ENCODE assay signal across 11 cellular contexts in genomic region chr1:119141660-119142059, GRCh38. TPM values are rescaled to one million over a fixed set of nuclear protein-coding genes. Genes with fewer than 3 reads are reported as not detected.
DNase-seq lines count a peak whose midpoint lies in the region; ATAC-seq, FAIRE-seq and TF ChIP-seq lines count a peak whose summit lies in the region.
"Had no signal": no experiment of that assay in that cellular context is flagged by ENCODE, and none has a peak within 500 bp of the region (broad histone marks: within the 10 kb centered on the region; RNA-seq: fewer than 3 reads in every experiment).

No MANE protein-coding gene starts in this region.

- H3K9me3 ChIP-seq in BLaER1 treated with 17β-estradiol and CSF1 and Interleukin-3, amounts not matched to agents 10 nM and 100 nM (replicated peaks in 1 of 11), result no peaks in the 10 kb centered on the region
- no peaks in the 10 kb centered on the region for H3K9me3 ChIP-seq in WERI-Rb-1 (ENCODE audit: severe bottlenecking)
- H3K9me3 ChIP-seq in keratinocyte (ENCODE audit: control insufficient read depth, low read depth, low read length), result no peaks in the 10 kb centered on the region
- H3K9me3 ChIP-seq: heart left ventricle had no signal

- peak overlapping the region in 5 of 10 experiments; percentile 60 to 79 (median 69); a peak in 7 of 20 replicates for H3K4me3 ChIP-seq in BLaER1 treated with 17β-estradiol and CSF1 and Interleukin-3, amounts not matched to agents 10 nM and 100 nM
- H3K4me3 ChIP-seq in HL-60 (replicated peaks; ENCODE audit: insufficient read depth, low read length) (peak overlapping the region; percentile 57; the same call in 1 of the 2 replicates), WERI-Rb-1 (ENCODE audit: low read depth, low read length) (no peak overlapping the region), keratinocyte (ENCODE audit: control insufficient read depth in 2 of 3, extremely low read depth in 1 of 3, insufficient read depth in 2 of 3, low read depth in 1 of 3, low read length in 3 of 3) (peak overlapping the region in 2 of 3 experiments; percentile 76 to 88)

- H3K79me2 ChIP-seq in keratinocyte (ENCODE audit: control insufficient read depth, insufficient read depth, low read length), result peaks cover 14% of the 10 kb centered on the region

- TF ChIP-seq CTCF in HL-60 (IDR thresholded peaks at IDR 0.05; ENCODE audit: insufficient read depth, low read length) (no peak), WERI-Rb-1 (IDR thresholded peaks at IDR 0.05; ENCODE audit: low read depth, low read length) (no peak), keratinocyte (optimal IDR thresholded peaks at IDR 0.05 in 1 of 3, IDR thresholded peaks at IDR 0.05 in 1 of 3, conservative IDR thresholded peaks at IDR 0.05 in 1 of 3; ENCODE audit: extremely low read depth in 1 of 3, insufficient read depth in 2 of 3, low read length in 3 of 3) (no peak)

- H3K4me1 ChIP-seq in BLaER1 treated with 17β-estradiol and CSF1 and Interleukin-3, amounts not matched to agents 10 nM and 100 nM, result peaks cover 15 to 29% (median 23%) of the 10 kb centered on the region in 10 experiments
- peaks cover 23% of the 10 kb centered on the region for H3K4me1 ChIP-seq in keratinocyte (ENCODE audit: control insufficient read depth, extremely low read depth, insufficient read depth, low read length)

- no peak for FAIRE-seq in keratinocyte (lab: Jason Lieb, UNC)

- H3K4me2 ChIP-seq in BLaER1 treated with 17β-estradiol and CSF1 and Interleukin-3, amounts not matched to agents 10 nM and 100 nM, result peak overlapping the region; percentile 84 to 94 (median 92); a peak in 20 of 22 replicates
- peak overlapping the region; percentile 95 for H3K4me2 ChIP-seq in keratinocyte (ENCODE audit: control insufficient read depth, extremely low read depth, insufficient read depth, low read depth, low read length)

- H3K9me1 ChIP-seq in keratinocyte (ENCODE audit: control insufficient read depth, extremely low read depth, insufficient read depth, low read length), result no peaks in the 10 kb centered on the region

- peaks cover 0 to 21% (median 0%) of the 10 kb centered on the region in 11 experiments; a peak in 4 of 22 replicates for H3K36me3 ChIP-seq in BLaER1 treated with 17β-estradiol and CSF1 and Interleukin-3, amounts not matched to agents 10 nM and 100 nM
- H3K36me3 ChIP-seq in WERI-Rb-1 (no peaks in the 10 kb centered on the region), keratinocyte (ENCODE audit: control insufficient read depth in 2 of 2, extremely low read depth in 1 of 2, insufficient read depth in 2 of 2, low read length in 2 of 2) (peaks cover 0 to 2% of the 10 kb centered on the region in 2 experiments)

- H3K9ac ChIP-seq in BLaER1 treated with 17β-estradiol and CSF1 and Interleukin-3, amounts not matched to agents 10 nM and 100 nM, result no peak overlapping the region
- H3K9ac ChIP-seq in keratinocyte (ENCODE audit: control insufficient read depth, extremely low read depth, insufficient read depth, low read length), result no peak overlapping the region

- H3K27me3 ChIP-seq in BLaER1 treated with 17β-estradiol and CSF1 and Interleukin-3, amounts not matched to agents 10 nM and 100 nM, result no peaks in the 10 kb centered on the region
- H3K27me3 ChIP-seq in HL-60 (ENCODE audit: insufficient read depth, poor library complexity, severe bottlenecking) (no peaks in the 10 kb centered on the region), WERI-Rb-1 (ENCODE audit: insufficient read depth, low read depth, severe bottlenecking) (no peaks in the 10 kb centered on the region), keratinocyte (ENCODE audit: control insufficient read depth, extremely low read depth, insufficient read depth, low read length) (no peaks in the 10 kb centered on the region)
- H3K27me3 ChIP-seq: heart left ventricle had no signal

- no peaks in the 10 kb centered on the region for H4K20me1 ChIP-seq in BLaER1 treated with 17β-estradiol and CSF1 and Interleukin-3, amounts not matched to agents 10 nM and 100 nM
- H4K20me1 ChIP-seq in keratinocyte (ENCODE audit: control insufficient read depth, extremely low read depth, insufficient read depth, low read length), result no peaks in the 10 kb centered on the region

- no peak overlapping the region for H3K27ac ChIP-seq in BLaER1 treated with 17β-estradiol and CSF1 and Interleukin-3, amounts not matched to agents 10 nM and 100 nM
- H3K27ac ChIP-seq in HL-60 (replicated peaks) (no peak overlapping the region), WERI-Rb-1 (0 out of 2 replicates have a peak overlapping the region, but pooled peaks have one; percentile 98), keratinocyte (ENCODE audit: control insufficient read depth, insufficient read depth, low read length) (peak overlapping the region; percentile 96)

- DNase-seq in HL-60 (ENCODE audit: low read depth in 1 of 2, low spot score in 1 of 2), result no peak
- DNase-seq in WERI-Rb-1, result no peak
- DNase-seq in keratinocyte (ENCODE audit: low read depth, low spot score), result no peak
- no peak for DNase-seq in amniotic stem cell (lab: John Stamatoyannopoulos, UW)
- no peak for DNase-seq in NCI-H2029 (lab: John Stamatoyannopoulos, UW)
- DNase-seq in Ammon's horn (ENCODE audit: low spot score), result no peak
- DNase-seq: NCI-H1092 had no signal

- dilution Hi-C loops in keratinocyte (cut with MboI; ENCODE audit: extremely low pct_ligation_motif_present, low sequenced_read_pairs), result no loop called here

- ATAC-seq in HG02973 (IDR thresholded peaks at IDR 0.05; ENCODE audit: unreplicated experiment), result no peak
- ATAC-seq: heart left ventricle, left colon had no signal

- H2AFZ ChIP-seq in keratinocyte (ENCODE audit: control insufficient read depth, low read length), result no peak overlapping the region

RNA-seq across cellular contexts. Expression of gene WARS2, which starts 1.2 kb away (rescaled TPM):
- polyA plus RNA-seq in keratinocyte, result 8.3 to 12.8 TPM (median 10.3 TPM) in 3 replicates
- 2.5 TPM for polyA plus RNA-seq in keratinocyte (2011; ENCODE audit: low read depth)
- 7.3 and 12.0 TPM in 2 replicates for polyA plus RNA-seq in keratinocyte (2011; cell fraction: cytosol; rRNA removed)
- 8.2 and 8.6 TPM in 2 replicates for polyA plus RNA-seq in keratinocyte (2011; cell fraction: nucleus; rRNA removed)
- 6.5 and 7.2 TPM in 2 replicates for polyA plus RNA-seq in keratinocyte (2012; ENCODE audit: low replicate concordance)
- polyA minus RNA-seq in keratinocyte, result 13.8 to 27.9 TPM (median 18.6 TPM) in 3 replicates
- polyA minus RNA-seq in keratinocyte (2011; cell fraction: cytosol; rRNA and poly(A)+ RNA removed), result 5.4 TPM
- 8.2 and 13.0 TPM in 2 replicates for polyA minus RNA-seq in keratinocyte (2011; cell fraction: nucleus; rRNA and poly(A)+ RNA removed)

Comparison
In these comparisons a context has a peak if more than half of its experiments do, and no peak if none do; other contexts are left out.
1. H3K27ac ChIP-seq: peak in WERI-Rb-1 (single experiment) and keratinocyte (single experiment); none in BLaER1 treated with 17β-estradiol and CSF1 and Interleukin-3, amounts not matched to agents 10 nM and 100 nM (0 of 11) and HL-60 (single experiment).